In the genomic region with DNA sequence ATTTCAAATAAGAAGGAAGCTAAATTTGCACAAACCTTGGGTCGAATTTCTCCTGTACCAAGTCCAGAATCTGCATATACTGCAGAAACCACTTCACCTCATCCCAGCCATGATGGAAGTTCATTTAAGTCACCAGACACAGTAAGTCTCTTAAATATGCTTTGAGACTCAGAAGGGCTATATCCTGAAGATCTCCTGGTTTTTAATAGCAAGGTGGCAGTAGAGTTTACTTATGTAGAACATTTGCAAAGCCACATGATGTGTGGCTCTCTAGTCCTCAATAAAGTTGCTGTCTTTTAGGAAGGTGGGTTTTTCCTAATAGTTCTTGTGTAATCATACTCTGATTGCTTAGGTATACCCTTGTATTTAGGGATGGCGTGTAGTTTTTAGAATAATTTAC, we compare ENCODE assay signal across 14 cellular contexts. TPM values are rescaled to one million over a fixed set of nuclear protein-coding genes. Genes with fewer than 3 reads are reported as not detected.
DNase-seq lines count a peak whose midpoint lies in the region; ATAC-seq, FAIRE-seq and TF ChIP-seq lines count a peak whose summit lies in the region.
"Had no signal": no experiment of that assay in that cellular context is flagged by ENCODE, and none has a peak within 500 bp of the region (broad histone marks: within the 10 kb centered on the region; RNA-seq: fewer than 3 reads in every experiment).

No MANE protein-coding gene starts in this region.

- BruUV-seq in PC-3 (replicated peaks; lab: Mats Ljungman, UMichigan) (no TSS peak), GM12878 (replicated peaks; lab: Mats Ljungman, UMichigan) (no TSS peak)

- no peaks in the 10 kb centered on the region for H3F3A ChIP-seq in PC-3 (ENCODE audit: low read length, unreplicated experiment)

- H4K20me1 ChIP-seq in DND-41 (ENCODE audit: insufficient read depth, low read length) (peaks cover 11% of the 10 kb centered on the region; the same call in 1 of the 2 replicates), PC-3 (ENCODE audit: low read length) (0 out of 2 replicates have a peak, but pooled peaks cover 7% of the 10 kb centered on the region), GM12878 (ENCODE audit: control insufficient read depth, insufficient read depth) (no peaks in the 10 kb centered on the region)

- CTCF ChIA-PET in PC-3 (lab: Charles Lee) = interaction anchor here (0.6 kb wide), 1 partner anchor 60 kb away, joined by 7 read pairs; no protein-coding TSS in a partner anchor
- CTCF ChIA-PET in GM12878 (lab: Yijun Ruan, JAX) = interaction anchor here (0.7 to 6.6 kb wide), 11 partner anchors 10 to 379 kb away, joined by 3 to 81 read pairs (median 8); no protein-coding TSS in a partner anchor

- SMC1A ChIA-PET in GM12878 (lab: Charles Lee; ENCODE audit: uncharacterized antibody, unreplicated experiment) = interaction anchor here (0.9 to 6.5 kb wide), 9 partner anchors 10 to 379 kb away, joined by 3 to 55 read pairs (median 12); no protein-coding TSS in a partner anchor

- H3K9me3 ChIP-seq in DND-41 (ENCODE audit: insufficient read depth, low read length, severe bottlenecking) = no peaks in the 10 kb centered on the region
- no peaks in the 10 kb centered on the region for H3K9me3 ChIP-seq in PC-3 (ENCODE audit: low read length)
- H3K9me3 ChIP-seq in GM12878 (replicated peaks; ENCODE audit: control insufficient read depth, insufficient read depth, low read length) = no peaks in the 10 kb centered on the region
- H3K9me3 ChIP-seq: HAP-1, SJCRH30 had no signal

- H3K36me3 ChIP-seq in DND-41 (ENCODE audit: insufficient read depth, low read length) (peaks cover 90% of the 10 kb centered on the region), PC-3 (ENCODE audit: low read depth, low read length) (peaks cover 50% of the 10 kb centered on the region), GM12878 (ENCODE audit: control insufficient read depth in 2 of 2, insufficient read depth in 2 of 2, low read length in 1 of 2) (peaks cover 1 to 9% of the 10 kb centered on the region in 2 experiments)

- TF ChIP-seq RAD21 in GM12878 (IDR thresholded peaks at IDR 0.05; ENCODE audit: insufficient read depth, low read depth, low read length) = no peak

- no peaks in the 10 kb centered on the region for H3K9me2 ChIP-seq in PC-3 (replicated peaks; ENCODE audit: low read length)

- RAD21 ChIA-PET in GM12878 (lab: Charles Lee; ENCODE audit: unreplicated experiment) = interaction anchor here (0.8 to 4.1 kb wide), 5 partner anchors 9 to 379 kb away, joined by 3 to 34 read pairs (median 3); a partner anchor contains a TSS

- intact Hi-C loops in PC-3 (cut with micrococcal nuclease) (loop anchor here (10.0 kb wide), 1 partner anchor 460 kb away; no protein-coding TSS in a partner anchor), GM12878 (cut with micrococcal nuclease; ENCODE audit: unreplicated experiment) (loop anchor here (5.0 kb wide), 1 partner anchor 573 kb away; no protein-coding TSS in a partner anchor)

- H2AFZ ChIP-seq in DND-41 (ENCODE audit: low read depth, low read length) (no peak overlapping the region), PC-3 (ENCODE audit: low read length) (no peak overlapping the region), GM12878 (ENCODE audit: control insufficient read depth, low read depth, low read length) (no peak overlapping the region)

- no peaks in the 10 kb centered on the region for H3K27me3 ChIP-seq in DND-41 (ENCODE audit: insufficient read depth, low read length, poor library complexity)
- H3K27me3 ChIP-seq in PC-3 (ENCODE audit: low read length) = no peaks in the 10 kb centered on the region
- H3K27me3 ChIP-seq in GM12878 (replicated peaks in 1 of 2; ENCODE audit: control insufficient read depth in 2 of 2, insufficient read depth in 2 of 2, low read length in 1 of 2) = no peaks in the 10 kb centered on the region
- H3K27me3 ChIP-seq: SJCRH30 had no signal

- H3K4me1 ChIP-seq in DND-41 (ENCODE audit: insufficient read depth, low read length) (peaks cover 24% of the 10 kb centered on the region), PC-3 (ENCODE audit: insufficient read depth, low read length) (no peaks in the 10 kb centered on the region), GM12878 (ENCODE audit: control insufficient read depth, insufficient read depth, low read length) (no peaks in the 10 kb centered on the region)
- H3K4me1 ChIP-seq: HAP-1 had no signal

- H3K4me3 ChIP-seq in DND-41 (ENCODE audit: low read depth in 1 of 2, low read length in 2 of 2) (no peak overlapping the region), PC-3 (ENCODE audit: low read length) (no peak overlapping the region), GM12878 (no peak overlapping the region)
- H3K4me3 ChIP-seq: HAP-1, SJCRH30 had no signal

- in situ Hi-C loops in GM12878 (cut with MboI) = loop anchor here (10.0 kb wide), 1 partner anchor 570 kb away; no protein-coding TSS in a partner anchor

- no peak for TF ChIP-seq EP300 in GM12878 (IDR thresholded peaks at IDR 0.05; ENCODE audit: borderline replicate concordance in 1 of 2, control insufficient read depth in 1 of 2, low read depth in 2 of 2, low read length in 2 of 2)

- ATAC-seq in DND-41 (ENCODE audit: insufficient read depth, low read depth) (peak; percentile 42; the same call in 1 of the 3 replicates), PC-3 (peak; percentile 57), GM12878 (peak; percentile 34), HG03139 (IDR thresholded peaks at IDR 0.05; ENCODE audit: unreplicated experiment) (no peak)
- ATAC-seq in stimulated activated naive CD8-positive, alpha-beta T cell treated with anti-CD3 and anti-CD28 coated beads, Interleukin-15, Interleukin-2, amounts not matched to agents 100 U/mL and 50 U/mL, for 24 hours = no peak
- ATAC-seq: CD8-positive, alpha-beta T cell had no signal

- DNase-seq in DND-41 (no peak), PC-3 (no peak), GM12878 (ENCODE audit: low read depth, low spot score) (no peak)
- no peak for DNase-seq in stimulated activated naive CD8-positive, alpha-beta T cell treated with anti-CD3 and anti-CD28 coated beads, Interleukin-15, Interleukin-2, amounts not matched to agents 100 U/mL and 50 U/mL, for 24 hours
- DNase-seq in activated CD8-positive, alpha-beta memory T cell treated with anti-CD3 and anti-CD28 coated beads, Interleukin-2, amount 50 U/mL, for 48 hours = no peak
- DNase-seq: CD8-positive, alpha-beta T cell; DMS79; NCI-H1092; NCI-H226; NCI-H526; SJCRH30 had no signal

- peaks cover 94% of the 10 kb centered on the region for H3K79me2 ChIP-seq in DND-41 (ENCODE audit: insufficient read depth, low read length)
- peaks cover 45% of the 10 kb centered on the region for H3K79me2 ChIP-seq in PC-3 (ENCODE audit: low read length)
- peaks cover 46% of the 10 kb centered on the region for H3K79me2 ChIP-seq in GM12878 (ENCODE audit: control insufficient read depth, insufficient read depth, low read length)

- POLR2A ChIA-PET in PC-3 (lab: Charles Lee; ENCODE audit: unreplicated experiment) (no interaction called here), GM12878 (lab: Charles Lee) (no interaction called here)

- TF ChIP-seq CTCF in C4-2B (conservative IDR thresholded peaks at IDR 0.05) (0 out of 2 replicates have a peak, but pooled peaks have one; percentile 4), DND-41 (IDR thresholded peaks at IDR 0.05; ENCODE audit: borderline replicate concordance, extremely low read depth, low read length, poor library complexity, severe bottlenecking) (no peak), PC-3 (conservative IDR thresholded peaks at IDR 0.05; ENCODE audit: low read depth, low read length) (no peak), GM12878 (IDR thresholded peaks at IDR 0.05 in 2 of 3, conservative IDR thresholded peaks at IDR 0.05 in 1 of 3; ENCODE audit: control insufficient read depth in 2 of 3, extremely low read depth in 1 of 3, insufficient read depth in 1 of 3, low read depth in 3 of 3, low read length in 3 of 3) (peak in 1 of 3 experiments; percentile 20; a peak in 1 of 6 replicates)

- TF ChIP-seq POLR2A in GM12878 (IDR thresholded peaks at IDR 0.05; ENCODE audit: low read depth, low read length) = no peak

- H3K27ac ChIP-seq in C4-2B (no peak overlapping the region), DND-41 (ENCODE audit: low read length) (no peak overlapping the region), PC-3 (ENCODE audit: low read length) (no peak overlapping the region), GM12878 (ENCODE audit: control insufficient read depth, insufficient read depth) (no peak overlapping the region)
- H3K27ac ChIP-seq: SJCRH30 had no signal

- WGBS in GM12878 (ENCODE audit: insufficient coverage, insufficient replicate concordance, low lambda C conversion rate, missing lambda C conversion rate) = 80% methylated on average over 2 of the region's 2 CpGs

- FAIRE-seq in GM12878 (lab: Jason Lieb, UNC) = no peak

- H3K4me2 ChIP-seq in DND-41 (ENCODE audit: insufficient read depth, low read length) (no peak overlapping the region), PC-3 (ENCODE audit: low read length) (no peak overlapping the region), GM12878 (ENCODE audit: control insufficient read depth, insufficient read depth) (no peak overlapping the region)

- no peak overlapping the region for H3K9ac ChIP-seq in DND-41 (ENCODE audit: low read depth, low read length)
- no peak overlapping the region for H3K9ac ChIP-seq in PC-3 (ENCODE audit: low read length)
- H3K9ac ChIP-seq in GM12878 (ENCODE audit: control insufficient read depth, insufficient read depth, low read length) = no peak overlapping the region

RNA-seq across cellular contexts. Expression of a gene that starts 8.7 kb away (rescaled TPM):
- total RNA-seq in PC-3 (2014; rRNA removed) (21.4 and 37.5 TPM in 2 replicates), GM12878 (2014; rRNA removed) (71.2 and 75.9 TPM in 2 replicates), GM12878 (2014; rRNA removed; fragmentation: Illumina TruSeq; extraction: Trizol) (77.4 and 81.8 TPM in 2 replicates), GM12878 (2021) (56.6 and 60.1 TPM in 2 replicates)
- 82.6 and 89.6 TPM in 2 replicates for total RNA-seq in GM12878 (2013; cell fraction: nucleolus; rRNA removed)
- 11.0 TPM for polyA plus RNA-seq in GM12878 (2011; ENCODE audit: low read depth)
- polyA plus RNA-seq in GM12878 (2011; rRNA removed) (29.3 and 38.0 TPM in 2 replicates), GM12878 (2014; fragmentation: Illumina TruSeq; extraction: Trizol) (64.8 and 89.7 TPM in 2 replicates), GM12878 (2014; fragmentation: Nextera tagmentation; extraction: Ambion mirVana) (10 to 100 TPM; 46.1 to 47.0 TPM), GM12878 (2014; rRNA removed) (37.7 and 38.5 TPM in 2 replicates), GM12878 (2016; fragmentation: Nextera tagmentation; extraction: Ambion mirVana) (10 to 100 TPM; 84.0 to 89.8 TPM)
- polyA plus RNA-seq in GM12878 (2011; cell fraction: cytosol; rRNA removed) = 13.3 and 14.7 TPM in 2 replicates
- polyA plus RNA-seq in GM12878 (2011; cell fraction: nucleus; rRNA removed) = 19.5 and 22.1 TPM in 2 replicates
- 26.6 and 29.0 TPM in 2 replicates for polyA plus RNA-seq in GM12878 (2012)
- polyA minus RNA-seq in GM12878 (2011; rRNA and poly(A)+ RNA removed) = 9.3 and 10.2 TPM in 2 replicates
- polyA minus RNA-seq in GM12878 (2011; cell fraction: cytosol; rRNA and poly(A)+ RNA removed) = 8.6 and 11.0 TPM in 2 replicates
- 29.7 and 42.2 TPM in 2 replicates for polyA minus RNA-seq in GM12878 (2011; cell fraction: nucleus; rRNA and poly(A)+ RNA removed)

RNA-seq across cellular contexts. Expression of a gene that starts 8.9 kb away (rescaled TPM):
- total RNA-seq in PC-3 (2014; rRNA removed) = 4.5 and 5.2 TPM in 2 replicates
- total RNA-seq in GM12878 (2013; cell fraction: nucleolus; rRNA removed) = 112 and 120 TPM in 2 replicates
- total RNA-seq in GM12878 (2014; rRNA removed) = 21.1 and 21.6 TPM in 2 replicates
- total RNA-seq in GM12878 (2014; rRNA removed; fragmentation: Illumina TruSeq; extraction: Trizol) = 22.9 and 23.7 TPM in 2 replicates
- total RNA-seq in GM12878 (2021) = 32.3 and 33.0 TPM in 2 replicates
- 10.0 TPM for polyA plus RNA-seq in GM12878 (2011; ENCODE audit: low read depth)
- 60.3 and 110 TPM in 2 replicates for polyA plus RNA-seq in GM12878 (2011; rRNA removed)
- 17.3 and 20.3 TPM in 2 replicates for polyA plus RNA-seq in GM12878 (2011; cell fraction: cytosol; rRNA removed)
- polyA plus RNA-seq in GM12878 (2011; cell fraction: nucleus; rRNA removed) = 49.4 and 62.8 TPM in 2 replicates
- 21.1 and 32.6 TPM in 2 replicates for polyA plus RNA-seq in GM12878 (2012)
- 28.7 and 35.9 TPM in 2 replicates for polyA plus RNA-seq in GM12878 (2014; fragmentation: Illumina TruSeq; extraction: Trizol)
- polyA plus RNA-seq in GM12878 (2014; fragmentation: Nextera tagmentation; extraction: Ambion mirVana) = 10 to 100 TPM; 15.8 to 17.4 TPM
- polyA plus RNA-seq in GM12878 (2014; rRNA removed) = 16.4 and 18.6 TPM in 2 replicates
- 10 to 100 TPM; 21.4 to 24.6 TPM for polyA plus RNA-seq in GM12878 (2016; fragmentation: Nextera tagmentation; extraction: Ambion mirVana)
- 18.3 and 23.5 TPM in 2 replicates for polyA minus RNA-seq in GM12878 (2011; rRNA and poly(A)+ RNA removed)
- polyA minus RNA-seq in GM12878 (2011; cell fraction: cytosol; rRNA and poly(A)+ RNA removed) = 14.7 and 19.0 TPM in 2 replicates
- polyA minus RNA-seq in GM12878 (2011; cell fraction: nucleus; rRNA and poly(A)+ RNA removed) = 33.1 and 43.9 TPM in 2 replicates

RNA-seq across cellular contexts. Expression of a gene that starts 49.0 kb away (rescaled TPM):
- total RNA-seq in PC-3 (2014; rRNA removed) (4.4 and 5.9 TPM in 2 replicates), GM12878 (2014; rRNA removed) (10.4 and 14.1 TPM in 2 replicates), GM12878 (2014; rRNA removed; fragmentation: Illumina TruSeq; extraction: Trizol) (8.7 and 10.0 TPM in 2 replicates), GM12878 (2021) (13.3 and 14.3 TPM in 2 replicates)
- total RNA-seq in GM12878 (2013; cell fraction: nucleolus; rRNA removed) = 193 and 197 TPM in 2 replicates
- polyA plus RNA-seq in GM12878 (2011; ENCODE audit: low read depth) = 2.2 TPM
- polyA plus RNA-seq in GM12878 (2011; rRNA removed) (24.5 and 34.9 TPM in 2 replicates), GM12878 (2014; fragmentation: Illumina TruSeq; extraction: Trizol) (7.9 and 8.4 TPM in 2 replicates), GM12878 (2014; fragmentation: Nextera tagmentation; extraction: Ambion mirVana) (1 to 10 TPM; 1.4 TPM), GM12878 (2014; rRNA removed) (5.3 and 7.2 TPM in 2 replicates), GM12878 (2016; fragmentation: Nextera tagmentation; extraction: Ambion mirVana) (1 to 10 TPM; 6.0 to 7.1 TPM)
- 9.6 and 11.1 TPM in 2 replicates for polyA plus RNA-seq in GM12878 (2011; cell fraction: cytosol; rRNA removed)
- polyA plus RNA-seq in GM12878 (2011; cell fraction: nucleus; rRNA removed) = 63.7 and 66.1 TPM in 2 replicates
- 3.4 and 4.0 TPM in 2 replicates for polyA plus RNA-seq in GM12878 (2012)
- 71.3 and 146 TPM in 2 replicates for polyA minus RNA-seq in GM12878 (2011; rRNA and poly(A)+ RNA removed)
- 10.0 and 13.6 TPM in 2 replicates for polyA minus RNA-seq in GM12878 (2011; cell fraction: cytosol; rRNA and poly(A)+ RNA removed)
- polyA minus RNA-seq in GM12878 (2011; cell fraction: nucleus; rRNA and poly(A)+ RNA removed) = 106 and 145 TPM in 2 replicates

Comparison
In these comparisons a context has a peak if more than half of its experiments do, and no peak if none do; other contexts are left out.
1. ATAC-seq: peak in DND-41 (single experiment), PC-3 (single experiment) and GM12878 (single experiment); none in HG03139 (single experiment) and stimulated activated naive CD8-positive, alpha-beta T cell treated with anti-CD3 and anti-CD28 coated beads, Interleukin-15, Interleukin-2, amounts not matched to agents 100 U/mL and 50 U/mL, for 24 hours (single experiment).